11 cellular contexts compared by ENCODE assay signal in the genomic region with DNA sequence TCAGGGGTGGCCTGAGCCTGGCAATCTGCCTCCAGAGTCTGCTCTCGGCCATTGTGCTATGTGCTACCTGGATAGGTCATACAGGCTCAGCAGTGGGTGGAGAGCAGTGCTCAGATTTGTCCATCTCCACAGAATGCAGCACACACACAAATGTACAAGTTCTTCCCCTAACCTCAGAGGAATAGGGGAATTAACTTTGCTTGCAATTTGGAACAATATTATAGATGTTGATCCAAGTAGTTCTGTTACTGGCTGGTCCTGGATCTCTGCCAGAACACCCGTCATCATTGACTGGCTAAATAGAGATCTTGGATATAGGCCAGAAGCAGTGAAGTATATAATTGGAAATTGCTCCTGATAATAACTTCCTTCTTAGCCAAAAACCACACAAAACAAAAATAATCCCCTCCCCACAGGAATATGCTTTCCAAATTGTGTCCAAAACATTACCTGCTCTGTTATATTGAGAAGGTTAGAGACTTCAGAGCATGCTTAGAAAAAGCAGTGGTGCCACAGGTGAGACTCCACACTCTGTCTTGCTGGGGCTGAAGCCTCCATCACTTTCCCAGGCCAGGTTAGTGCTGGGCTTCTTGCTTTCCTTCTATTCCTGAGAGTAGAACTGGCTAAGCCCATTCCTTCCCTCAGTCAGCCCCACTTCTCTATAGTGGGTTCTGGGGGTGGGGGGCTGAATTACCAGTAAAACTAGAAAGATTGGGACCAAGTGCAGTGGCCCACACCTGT. TPM values are rescaled to one million over a fixed set of nuclear protein-coding genes. Genes with fewer than 3 reads are reported as not detected.
DNase-seq lines count a peak whose midpoint lies in the region; ATAC-seq and TF ChIP-seq lines count a peak whose summit lies in the region.
"Had no signal": no experiment of that assay in that cellular context is flagged by ENCODE, and none has a peak within 500 bp of the region (broad histone marks: within the 10 kb centered on the region; RNA-seq: fewer than 3 reads in every experiment).

No MANE protein-coding gene starts in this region.

- H3K9me3 Mint-ChIP-seq in stimulated activated naive CD8-positive, alpha-beta T cell treated with anti-CD3 and anti-CD28 coated beads, Interleukin-15, amount 100 ng/mL, for 72 hours = peaks cover 11 to 29% of the 10 kb centered on the region in 2 donors
- peaks cover 20% of the 10 kb centered on the region for H3K9me3 Mint-ChIP-seq in chondrocyte (ENCODE audit: low read depth)

- no peak for DNase-seq in stimulated activated naive CD8-positive, alpha-beta T cell treated with anti-CD3 and anti-CD28 coated beads, Interleukin-15, Interleukin-2, amounts not matched to agents 100 U/mL and 50 U/mL, for 24 hours
- DNase-seq in stimulated activated naive CD8-positive, alpha-beta T cell treated with anti-CD3 and anti-CD28 coated beads, Interleukin-15, amount 100 ng/mL, for 72 hours = no peak
- peak; percentile 52 for DNase-seq in RWPE1 (ENCODE audit: low spot score)
- peak; percentile 69 for DNase-seq in glomerular visceral epithelial cell (ENCODE audit: extremely low spot score)
- peak; percentile 83 to 84 for DNase-seq in aorta
- DNase-seq in mesenteric fat pad (ENCODE audit: low spot score) = no peak
- DNase-seq in lower leg skin (ENCODE audit: low spot score in 2 of 2) = no peak
- DNase-seq in chondrocyte (ENCODE audit: low spot score) = no peak
- DNase-seq: activated CD4-positive, alpha-beta T cell treated with anti-CD3 and anti-CD28 coated beads for 4 hours; central memory CD4-positive, alpha-beta T cell; NCI-H226 had no signal

- WGBS in aorta, 2 donors = 1 to 3% methylated on average over 2 of the region's 2 CpGs
- WGBS in lower leg skin, 2 donors = 12 to 19% methylated on average over 2 of the region's 2 CpGs

- CTCF ChIA-PET in RWPE1 (lab: Yijun Ruan, JAX) = no interaction called here

- peaks cover 0 to 3% of the 10 kb centered on the region in 2 donors for H3K4me1 ChIP-seq in aorta (ENCODE audit: control insufficient read depth in 1 of 2, insufficient read depth in 2 of 2, low read length in 2 of 2)

- H3K4me1 Mint-ChIP-seq in stimulated activated naive CD8-positive, alpha-beta T cell treated with anti-CD3 and anti-CD28 coated beads, Interleukin-15, amount 100 ng/mL, for 72 hours = no peaks in the 10 kb centered on the region
- H3K4me1 Mint-ChIP-seq in chondrocyte (ENCODE audit: low read depth) = peaks cover 10% of the 10 kb centered on the region

- intact Hi-C loops in aorta (cut with DNase I) = no loop called here
- intact Hi-C loops in lower leg skin (cut with DNase I; ENCODE audit: low total_unique reads) = no loop called here

- H3K4me3 ChIP-seq in aorta (ENCODE audit: low read length in 2 of 2) = no peak overlapping the region
- no peak overlapping the region for H3K4me3 ChIP-seq in lower leg skin (ENCODE audit: low read depth, poor library complexity, severe bottlenecking)

- no peaks in the 10 kb centered on the region for H3K36me3 ChIP-seq in aorta (ENCODE audit: control insufficient read depth in 1 of 2, insufficient read depth in 2 of 2, low read length in 1 of 2)

- peak; percentile 23 for ATAC-seq in stimulated activated naive CD8-positive, alpha-beta T cell treated with anti-CD3 and anti-CD28 coated beads, Interleukin-15, Interleukin-2, amounts not matched to agents 100 U/mL and 50 U/mL, for 24 hours
- no peak for ATAC-seq in stimulated activated naive CD8-positive, alpha-beta T cell treated with anti-CD3 and anti-CD28 coated beads, Interleukin-15, amount 100 ng/mL, for 72 hours
- ATAC-seq in aorta (ENCODE audit: low FRiP score) = peak; percentile 52

- H3K27ac Mint-ChIP-seq in stimulated activated naive CD8-positive, alpha-beta T cell treated with anti-CD3 and anti-CD28 coated beads, Interleukin-15, amount 100 ng/mL, for 72 hours = no peak overlapping the region
- no peak overlapping the region for H3K27ac Mint-ChIP-seq in chondrocyte (ENCODE audit: unreplicated experiment)

- no peaks in the 10 kb centered on the region for H3K27me3 ChIP-seq in aorta (ENCODE audit: control insufficient read depth in 1 of 2, insufficient read depth in 2 of 2, low read length in 1 of 2)

- H3K27me3 Mint-ChIP-seq in stimulated activated naive CD8-positive, alpha-beta T cell treated with anti-CD3 and anti-CD28 coated beads, Interleukin-15, amount 100 ng/mL, for 72 hours = no peaks in the 10 kb centered on the region
- H3K27me3 Mint-ChIP-seq in chondrocyte (ENCODE audit: low read depth) = no peaks in the 10 kb centered on the region

- no peak for TF ChIP-seq POLR2A in lower leg skin (IDR thresholded peaks at IDR 0.05)

- no peak overlapping the region for H3K4me3 Mint-ChIP-seq in stimulated activated naive CD8-positive, alpha-beta T cell treated with anti-CD3 and anti-CD28 coated beads, Interleukin-15, amount 100 ng/mL, for 72 hours
- no peak overlapping the region for H3K4me3 Mint-ChIP-seq in chondrocyte (ENCODE audit: unreplicated experiment)

- H3K27ac ChIP-seq in RWPE1 (peak overlapping the region; percentile 50; the same call in 1 of the 2 replicates), aorta (ENCODE audit: low read depth in 1 of 2, low read length in 2 of 2) (no peak overlapping the region)

- POLR2A ChIA-PET in RWPE1 (lab: Yijun Ruan, JAX; ENCODE audit: low non-redundant PET) = no interaction called here

- TF ChIP-seq CTCF in RWPE1 (conservative IDR thresholded peaks at IDR 0.05; ENCODE audit: low read depth) = no peak
- TF ChIP-seq CTCF in lower leg skin (IDR thresholded peaks at IDR 0.05) = no peak
- TF ChIP-seq CTCF in chondrocyte (IDR thresholded peaks at IDR 0.05) = no peak

- no peaks in the 10 kb centered on the region for H3K9me3 ChIP-seq in aorta (ENCODE audit: control insufficient read depth, low read length)

- H3K36me3 Mint-ChIP-seq in chondrocyte (ENCODE audit: low read depth) = peaks cover 10% of the 10 kb centered on the region

RNA-seq across cellular contexts. Expression of a gene that starts 38.8 kb away (rescaled TPM):
- total RNA-seq in aorta (1 to 10 TPM; 1.0 to 1.4 TPM), mesenteric fat pad (0.77 TPM), lower leg skin (1 to 10 TPM in 2 of 4 donors, under 1 TPM in 2; 0.74 to 3.5 (median 1.8) TPM), chondrocyte (3.7 to 5.4 TPM (median 5.2 TPM) in 3 replicates)
- under 1 TPM in 1 of 2 donors, not detected in 1; 0.10 TPM for polyA plus RNA-seq in aorta

RNA-seq across cellular contexts. Expression of a gene that starts 49.3 kb away (rescaled TPM):
- 1 to 10 TPM; 1.9 to 3.6 TPM for total RNA-seq in aorta
- 1 to 10 TPM in 1 of 2 donors, not detected in 1; 1.2 TPM for polyA plus RNA-seq in aorta
- 3.1 TPM for total RNA-seq in mesenteric fat pad
- total RNA-seq in lower leg skin = 1 to 10 TPM in 2 of 4 donors, under 1 TPM in 2; 0.51 to 3.1 (median 1.9) TPM
- 0.63 to 3.2 TPM (median 2.8 TPM) in 3 replicates for total RNA-seq in chondrocyte

Comparison
In these comparisons a context has a peak if more than half of its experiments do, and no peak if none do; other contexts are left out.
1. DNase-seq: peak in RWPE1 (single experiment), glomerular visceral epithelial cell (single experiment) and aorta (2 of 2); none in stimulated activated naive CD8-positive, alpha-beta T cell treated with anti-CD3 and anti-CD28 coated beads, Interleukin-15, Interleukin-2, amounts not matched to agents 100 U/mL and 50 U/mL, for 24 hours (single experiment), stimulated activated naive CD8-positive, alpha-beta T cell treated with anti-CD3 and anti-CD28 coated beads, Interleukin-15, amount 100 ng/mL, for 72 hours (0 of 2), mesenteric fat pad (single experiment), lower leg skin (0 of 2) and chondrocyte (single experiment).